19 cellular contexts compared by ENCODE assay signal in genomic region chr18:65093341-65093740, GRCh38.
"Had no signal": no experiment of that assay in that cellular context is flagged by ENCODE, and none has a peak within 500 bp of the region (broad histone marks: within the 10 kb centered on the region; RNA-seq: fewer than 3 reads in every experiment).

No MANE protein-coding gene starts in this region.

- H3K36me3 ChIP-seq: right atrium auricular region had no signal

- H3K27ac ChIP-seq: right atrium auricular region had no signal

- H3K36me3 Mint-ChIP-seq: activated CD8-positive, alpha-beta memory T cell treated with anti-CD3 and anti-CD28 coated beads, Interleukin-2, amount 10 ng/mL, durations not matched to agents 7 days and 5 days; activated naive CD8-positive, alpha-beta T cell treated with anti-CD3 and anti-CD28 coated beads for 36 hours; mesothelial cell of epicardium; type B pancreatic cell had no signal

- H3K27ac Mint-ChIP-seq: activated CD4-positive, alpha-beta memory T cell treated with anti-CD3 and anti-CD28 coated beads, Interleukin-2, amount 10 ng/mL, durations not matched to agents 7 days and 5 days; activated CD8-positive, alpha-beta memory T cell treated with anti-CD3 and anti-CD28 coated beads, Interleukin-2, amount 10 ng/mL, durations not matched to agents 7 days and 5 days; activated naive CD8-positive, alpha-beta T cell treated with anti-CD3 and anti-CD28 coated beads for 36 hours; mesothelial cell of epicardium; nephron progenitor cell; stimulated activated naive CD8-positive, alpha-beta T cell treated with anti-CD3 and anti-CD28 coated beads, Interleukin-15, Interleukin-2, amounts not matched to agents 100 ng/mL and 50 ng/mL, for 24 hours; type B pancreatic cell had no signal

- H3K27me3 Mint-ChIP-seq: activated CD4-positive, alpha-beta memory T cell treated with anti-CD3 and anti-CD28 coated beads, Interleukin-2, amount 10 ng/mL, durations not matched to agents 7 days and 5 days; activated CD8-positive, alpha-beta memory T cell treated with anti-CD3 and anti-CD28 coated beads, Interleukin-2, amount 10 ng/mL, durations not matched to agents 7 days and 5 days; activated naive CD8-positive, alpha-beta T cell treated with anti-CD3 and anti-CD28 coated beads for 36 hours; stimulated activated naive CD8-positive, alpha-beta T cell treated with anti-CD3 and anti-CD28 coated beads, Interleukin-15, Interleukin-2, amounts not matched to agents 100 ng/mL and 50 ng/mL, for 24 hours; type B pancreatic cell had no signal

- H3K4me3 Mint-ChIP-seq: activated CD4-positive, alpha-beta memory T cell treated with anti-CD3 and anti-CD28 coated beads, Interleukin-2, amount 10 ng/mL, durations not matched to agents 7 days and 5 days; activated CD8-positive, alpha-beta memory T cell treated with anti-CD3 and anti-CD28 coated beads, Interleukin-2, amount 10 ng/mL, durations not matched to agents 7 days and 5 days; activated naive CD8-positive, alpha-beta T cell treated with anti-CD3 and anti-CD28 coated beads for 36 hours; mesothelial cell of epicardium; nephron progenitor cell; stimulated activated naive CD8-positive, alpha-beta T cell treated with anti-CD3 and anti-CD28 coated beads, Interleukin-15, Interleukin-2, amounts not matched to agents 100 ng/mL and 50 ng/mL, for 24 hours; type B pancreatic cell had no signal

- H3K9me3 Mint-ChIP-seq: activated naive CD8-positive, alpha-beta T cell treated with anti-CD3 and anti-CD28 coated beads for 36 hours; nephron progenitor cell; type B pancreatic cell had no signal

- ATAC-seq: activated CD8-positive, alpha-beta memory T cell treated with anti-CD3 and anti-CD28 coated beads, Interleukin-2, amount 10 ng/mL, durations not matched to agents 7 days and 5 days; left lobe of liver had no signal

- H3K9me3 ChIP-seq: right atrium auricular region had no signal

- H3K4me3 ChIP-seq: lung, right atrium auricular region had no signal

- H3K27me3 ChIP-seq: right atrium auricular region had no signal

- H3K4me1 ChIP-seq: right atrium auricular region had no signal

- H3K4me1 Mint-ChIP-seq: activated CD4-positive, alpha-beta memory T cell treated with anti-CD3 and anti-CD28 coated beads, Interleukin-2, amount 10 ng/mL, durations not matched to agents 7 days and 5 days; activated CD8-positive, alpha-beta memory T cell treated with anti-CD3 and anti-CD28 coated beads, Interleukin-2, amount 10 ng/mL, durations not matched to agents 7 days and 5 days; activated naive CD8-positive, alpha-beta T cell treated with anti-CD3 and anti-CD28 coated beads for 36 hours; mesothelial cell of epicardium; nephron progenitor cell had no signal

- DNase-seq: activated CD4-positive, alpha-beta memory T cell treated with anti-CD3 and anti-CD28 coated beads, Interleukin-2, amount 10 ng/mL, durations not matched to agents 7 days and 5 days; activated CD4-positive, alpha-beta T cell treated with anti-CD3 and anti-CD28 coated beads for 48 hours; activated CD4-positive, CD25-positive, alpha-beta regulatory T cell; activated CD8-positive, alpha-beta memory T cell treated with anti-CD3 and anti-CD28 coated beads, Interleukin-2, amount 10 ng/mL, durations not matched to agents 7 days and 5 days; activated naive CD8-positive, alpha-beta T cell treated with anti-CD3 and anti-CD28 coated beads for 36 hours; amniotic stem cell; dermis blood vessel endothelial cell; foreskin fibroblast; kidney; nephron progenitor cell; occipital lobe; stimulated activated CD4-positive, alpha-beta T cell treated with anti-CD3 and anti-CD28 coated beads, Interleukin-2, amount 100 ng/mL, for 24 hours; T1000 had no signal
